Comparison of ENCODE assay signal across 1 cellular context in genomic region chrX:100819534-100819836, GRCh38.
TF ChIP-seq lines count a peak whose summit lies in the region.

No MANE protein-coding gene starts in this region.

TF ChIP-seq in GM12878, 131 proteins besides CTCF, POLR2A, EP300 and RAD21 (continued from another document):
- TF ChIP-seq CBX3 (IDR thresholded peaks at IDR 0.05; ENCODE audit: borderline replicate concordance, low read depth) (no peak), NFYA (IDR thresholded peaks at IDR 0.05; ENCODE audit: borderline replicate concordance, low read depth, low read length) (no peak), RUNX3 (IDR thresholded peaks at IDR 0.05; ENCODE audit: low read length) (no peak), STAT3 (IDR thresholded peaks at IDR 0.05; ENCODE audit: low read depth, low read length) (no peak), SKIL (IDR thresholded peaks at IDR 0.05; ENCODE audit: low read depth, poor library complexity, severe bottlenecking) (no peak), USF1 (IDR thresholded peaks at IDR 0.05; ENCODE audit: borderline replicate concordance, extremely low read length, insufficient read depth, low read depth, low read length) (no peak), RB1 (IDR thresholded peaks at IDR 0.05; ENCODE audit: borderline replicate concordance) (no peak), NFIC (IDR thresholded peaks at IDR 0.05; ENCODE audit: low read depth, low read length) (no peak), PBX3 (IDR thresholded peaks at IDR 0.05; ENCODE audit: insufficient replicate concordance, low read depth, low read length) (no peak), RAD51 (IDR thresholded peaks at IDR 0.05) (no peak), IRF4 (IDR thresholded peaks at IDR 0.05; ENCODE audit: low read depth, low read length) (no peak), CHD2 (IDR thresholded peaks at IDR 0.05; ENCODE audit: borderline replicate concordance, low read depth, low read length) (no peak), ZBTB4 (CRISPR knock-in tag; IDR thresholded peaks at IDR 0.05) (no peak)
